ENCODE assay signal across 8 cellular contexts in genomic region chr13:110913911-110914292, GRCh38. TPM values are rescaled to one million over a fixed set of nuclear protein-coding genes. Genes with fewer than 3 reads are reported as not detected.
DNase-seq lines count a peak whose midpoint lies in the region; ATAC-seq, FAIRE-seq and TF ChIP-seq lines count a peak whose summit lies in the region.

No MANE protein-coding gene starts in this region.

- H3K36me3 ChIP-seq in SK-N-MC (ENCODE audit: insufficient read depth, low read length) (peaks cover 18% of the 10 kb centered on the region; the same call in 1 of the 2 replicates), fibroblast of lung (ENCODE audit: control insufficient read depth, insufficient read depth, low read length) (peaks cover 4% of the 10 kb centered on the region), pancreas (no peaks in the 10 kb centered on the region)

- peak overlapping the region; percentile 89 for H3K9ac ChIP-seq in SK-N-MC (ENCODE audit: insufficient read length)
- H3K9ac ChIP-seq in fibroblast of lung (ENCODE audit: insufficient read depth, low read length) = peak overlapping the region; percentile 98

- DNase-seq in NOMO-1 (lab: John Stamatoyannopoulos, UW; ENCODE audit: unreplicated experiment in 2 of 2) (peak; percentile 25 to 52), NOMO-1 treated with dmso at 0.1 percent for 144 hours (lab: John Stamatoyannopoulos, UW; ENCODE audit: unreplicated experiment) (no peak), SK-N-MC (ENCODE audit: low read depth, low spot score) (no peak), fibroblast of lung (ENCODE audit: low read depth in 2 of 2) (no peak), pancreas (no peak), ureter (ENCODE audit: low spot score) (no peak)
- DNase-seq in stimulated activated CD4-positive, alpha-beta T cell treated with anti-CD3 and anti-CD28 coated beads, Interleukin-4, amount 100 ng/mL, for 1 hour = no peak

- H4K20me1 ChIP-seq in fibroblast of lung (ENCODE audit: control insufficient read depth, extremely low read depth, insufficient read depth, low read length) = no peaks in the 10 kb centered on the region

- WGBS in pancreas, 2 donors = 0% methylated on average over 26 of the region's 26 CpGs

- peak overlapping the region; percentile 86 for H3K27ac ChIP-seq in SK-N-MC
- H3K27ac ChIP-seq in fibroblast of lung (ENCODE audit: insufficient read depth, low read length) = peak overlapping the region; percentile 98
- H3K27ac ChIP-seq in pancreas = peak overlapping the region; percentile 94 to 100 (median 100)

- peak overlapping the region; percentile 95 for H3K4me3 ChIP-seq in SK-N-MC
- H3K4me3 ChIP-seq in fibroblast of lung (replicated peaks in 1 of 4; ENCODE audit: control extremely low read depth in 1 of 4, insufficient read depth in 1 of 4, low read depth in 3 of 4, low read length in 4 of 4) = peak overlapping the region; percentile 77 to 98 (median 92)
- peak overlapping the region; percentile 69 to 97 (median 84) for H3K4me3 ChIP-seq in pancreas

- H3K79me2 ChIP-seq in fibroblast of lung (ENCODE audit: control insufficient read depth, insufficient read depth, low read length) = peaks cover 54% of the 10 kb centered on the region

- intact Hi-C loops in pancreas (cut with DNase I) = no loop called here

- H3K9me3 ChIP-seq in SK-N-MC (ENCODE audit: low read depth, low read length) (no peaks in the 10 kb centered on the region), fibroblast of lung (ENCODE audit: control insufficient read depth, insufficient read depth, low read depth, low read length) (no peaks in the 10 kb centered on the region), pancreas (no peaks in the 10 kb centered on the region)

- peak; percentile 4 to 17 (median 8) for ATAC-seq in pancreas
- ATAC-seq in HG03139 (IDR thresholded peaks at IDR 0.05; ENCODE audit: unreplicated experiment) = no peak

- no peaks in the 10 kb centered on the region for H3K27me3 ChIP-seq in fibroblast of lung (ENCODE audit: control insufficient read depth, insufficient read depth, low read length)
- H3K27me3 ChIP-seq in pancreas = no peaks in the 10 kb centered on the region

- FAIRE-seq in pancreas (lab: Jason Lieb, UNC) = no peak

- H2AFZ ChIP-seq in fibroblast of lung (ENCODE audit: low read length) = no peak overlapping the region

- TF ChIP-seq CTCF in fibroblast of lung (conservative IDR thresholded peaks at IDR 0.05 in 1 of 2, IDR thresholded peaks at IDR 0.05 in 1 of 2; ENCODE audit: low read depth in 1 of 2, low read length in 2 of 2) = no peak
- no peak for TF ChIP-seq CTCF in pancreas (IDR thresholded peaks at IDR 0.05)

- peak overlapping the region; percentile 19 for H3K4me2 ChIP-seq in fibroblast of lung (ENCODE audit: extremely low read depth, insufficient read depth, low read length)

- H3K4me1 ChIP-seq in fibroblast of lung (ENCODE audit: control insufficient read depth, extremely low read depth, insufficient read depth, low read length) = peaks cover 14% of the 10 kb centered on the region
- peaks cover 28 to 48% (median 37%) of the 10 kb centered on the region in 3 donors for H3K4me1 ChIP-seq in pancreas

RNA-seq across cellular contexts. Expression of gene ANKRD10, which starts 1.0 kb away (rescaled TPM):
- total RNA-seq in fibroblast of lung = 106 and 130 TPM in 2 replicates
- polyA plus RNA-seq in fibroblast of lung = 25.5 and 29.5 TPM in 2 replicates
- 18.2 and 21.1 TPM in 2 replicates for polyA plus RNA-seq in fibroblast of lung (2012)
- 13.5 and 14.8 TPM in 2 replicates for polyA minus RNA-seq in fibroblast of lung (ENCODE audit: low replicate concordance)
- total RNA-seq in pancreas = 100 to 1,000 TPM in 1 of 6 donors, 10 to 100 TPM in 5; 37.6 to 122 (median 59.3) TPM
- polyA plus RNA-seq in pancreas = 100 to 1,000 TPM in 1 of 2 donors, 10 to 100 TPM in 1; 95.3 to 138 TPM
- 138 TPM for total RNA-seq in ureter

Comparison
In these comparisons a context has a peak if more than half of its experiments do, and no peak if none do; other contexts are left out.
1. DNase-seq: peak in NOMO-1 (2 of 2); none in NOMO-1 treated with dmso at 0.1 percent for 144 hours (single experiment), SK-N-MC (single experiment), fibroblast of lung (0 of 2), pancreas (0 of 6), stimulated activated CD4-positive, alpha-beta T cell treated with anti-CD3 and anti-CD28 coated beads, Interleukin-4, amount 100 ng/mL, for 1 hour (single experiment) and ureter (single experiment).
2. Peak in every context shown above with its lines, with median percentiles within 50 percentile points of each other: H3K27ac ChIP-seq and H3K4me3 ChIP-seq.